Comparison of ENCODE assay signal across 20 cellular contexts in the genomic region with DNA sequence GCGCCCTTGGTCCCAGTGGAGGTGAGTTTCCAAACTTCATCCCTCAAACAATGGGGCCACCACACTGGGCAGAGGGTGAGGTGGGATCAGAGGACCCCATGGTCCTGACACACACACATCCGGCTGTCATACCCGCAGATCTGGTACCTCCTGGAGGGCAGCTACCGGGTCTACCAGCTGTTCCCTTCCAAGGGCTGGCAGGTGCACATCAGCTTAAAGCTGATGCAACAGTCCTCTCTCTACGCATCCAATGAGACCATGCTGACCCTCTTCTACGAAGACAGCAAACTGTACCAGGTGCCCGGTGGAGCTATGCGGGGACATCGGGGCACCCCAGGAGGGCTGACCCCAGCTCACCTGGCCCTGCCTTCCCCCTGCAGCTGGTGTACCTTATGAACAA. TPM values are rescaled to one million over a fixed set of nuclear protein-coding genes. Genes with fewer than 3 reads are reported as not detected.
DNase-seq lines count a peak whose midpoint lies in the region; ATAC-seq and TF ChIP-seq lines count a peak whose summit lies in the region.
"Had no signal": no experiment of that assay in that cellular context is flagged by ENCODE, and none has a peak within 500 bp of the region (broad histone marks: within the 10 kb centered on the region; RNA-seq: fewer than 3 reads in every experiment).

No MANE protein-coding gene starts in this region.

- H3K4me3 Mint-ChIP-seq in activated T-cell treated with anti-CD3 and anti-CD28 coated beads, Interleukin-2, amount 50 U/mL, for 72 hours: peak overlapping the region; percentile 86 to 93
- H3K4me3 Mint-ChIP-seq in chondrocyte (ENCODE audit: unreplicated experiment): peak overlapping the region; percentile 78
- H3K4me3 Mint-ChIP-seq in osteocyte (ENCODE audit: unreplicated experiment): peak overlapping the region; percentile 78

- H3K27ac Mint-ChIP-seq in activated T-cell treated with anti-CD3 and anti-CD28 coated beads, Interleukin-2, amount 50 U/mL, for 72 hours: no peak overlapping the region
- H3K27ac Mint-ChIP-seq in chondrocyte (ENCODE audit: unreplicated experiment) (no peak overlapping the region), osteocyte (ENCODE audit: unreplicated experiment) (no peak overlapping the region)
- H3K27ac Mint-ChIP-seq: stimulated activated naive CD8-positive, alpha-beta T cell treated with anti-CD3 and anti-CD28 coated beads, Interleukin-15, Interleukin-2, amounts not matched to agents 100 ng/mL and 50 ng/mL, for 24 hours had no signal

- H3K27me3 Mint-ChIP-seq in activated T-cell treated with anti-CD3 and anti-CD28 coated beads, Interleukin-2, amount 50 U/mL, for 72 hours (ENCODE audit: low read depth): peaks cover 23% of the 10 kb centered on the region
- H3K27me3 Mint-ChIP-seq in chondrocyte (ENCODE audit: low read depth) (peaks cover 36% of the 10 kb centered on the region), osteocyte (ENCODE audit: unreplicated experiment) (peaks cover 38% of the 10 kb centered on the region)

- ATAC-seq in activated T-cell treated with anti-CD3 and anti-CD28 coated beads, Interleukin-2, amount 50 U/mL, for 72 hours (replicated peaks in 1 of 2): no peak
- no peak for ATAC-seq in HG02571 (IDR thresholded peaks at IDR 0.05; ENCODE audit: unreplicated experiment)
- ATAC-seq: PC-3 had no signal

- DNase-seq in activated T-cell treated with anti-CD3 and anti-CD28 coated beads, Interleukin-2, amount 50 U/mL, for 72 hours: peak in 1 of 2 donors; percentile 26
- DNase-seq in activated T-cell treated with anti-CD3 and anti-CD28 coated beads, Interleukin-2, amount 50 U/mL, for 1 hour: no peak
- DNase-seq in NCI-H146 (lab: John Stamatoyannopoulos, UW) (peak; percentile 71), chondrocyte (ENCODE audit: low spot score) (no peak), osteocyte (ENCODE audit: extremely low spot score, unreplicated experiment) (no peak), SKM-1 (lab: John Stamatoyannopoulos, UW; ENCODE audit: unreplicated experiment) (no peak), NCI-H1105 treated with DMSO at 0.1 percent for 48 hours (lab: John Stamatoyannopoulos, UW) (no peak)
- DNase-seq: activated T-cell treated with anti-CD3 and anti-CD28 coated beads for 4 hours, aorta, cortex of kidney, esophagus squamous epithelium, head of caudate nucleus, IMR-90, islet precursor cell, NCI-H1092 treated with DMSO at 0.1 percent for 48 hours, PC-3, spleen had no signal

- peaks cover 23% of the 10 kb centered on the region for H3K4me1 Mint-ChIP-seq in activated T-cell treated with anti-CD3 and anti-CD28 coated beads, Interleukin-2, amount 50 U/mL, for 72 hours (ENCODE audit: low read depth)
- peaks cover 11% of the 10 kb centered on the region for H3K4me1 Mint-ChIP-seq in chondrocyte (ENCODE audit: low read depth)
- H3K4me1 Mint-ChIP-seq in osteocyte (ENCODE audit: unreplicated experiment): peaks cover 11% of the 10 kb centered on the region

- TF ChIP-seq CTCF in chondrocyte (IDR thresholded peaks at IDR 0.05) (no peak), osteocyte (IDR thresholded peaks at IDR 0.05) (no peak)

- no peaks in the 10 kb centered on the region for H3K9me3 Mint-ChIP-seq in activated T-cell treated with anti-CD3 and anti-CD28 coated beads, Interleukin-2, amount 50 U/mL, for 72 hours
- H3K9me3 Mint-ChIP-seq in chondrocyte (ENCODE audit: low read depth) (no peaks in the 10 kb centered on the region), osteocyte (ENCODE audit: unreplicated experiment) (no peaks in the 10 kb centered on the region)
- H3K9me3 Mint-ChIP-seq: stimulated activated naive CD8-positive, alpha-beta T cell treated with anti-CD3 and anti-CD28 coated beads, Interleukin-15, Interleukin-2, amounts not matched to agents 100 ng/mL and 50 ng/mL, for 24 hours had no signal

- no peaks in the 10 kb centered on the region for H3K36me3 Mint-ChIP-seq in activated T-cell treated with anti-CD3 and anti-CD28 coated beads, Interleukin-2, amount 50 U/mL, for 72 hours (ENCODE audit: insufficient read depth in 2 of 2)
- H3K36me3 Mint-ChIP-seq in chondrocyte (ENCODE audit: low read depth) (no peaks in the 10 kb centered on the region), osteocyte (ENCODE audit: unreplicated experiment) (no peaks in the 10 kb centered on the region)

RNA-seq across cellular contexts. Expression of a gene that starts 14.0 kb away (rescaled TPM):
- total RNA-seq in activated T-cell treated with anti-CD3 and anti-CD28 coated beads, Interleukin-2, amount 50 U/mL, for 72 hours: 100 to 1,000 TPM; 136 to 168 TPM
- 181 to 197 TPM (median 197 TPM) in 3 replicates for total RNA-seq in chondrocyte
- total RNA-seq in osteocyte: 162 and 166 TPM in 2 replicates

RNA-seq across cellular contexts. Expression of a gene that starts 24.7 kb away (rescaled TPM):
- total RNA-seq in activated T-cell treated with anti-CD3 and anti-CD28 coated beads, Interleukin-2, amount 50 U/mL, for 72 hours: 1 to 10 TPM; 6.4 to 6.7 TPM
- total RNA-seq in chondrocyte (3.9 to 7.6 TPM (median 5.3 TPM) in 3 replicates), osteocyte (6.8 and 7.2 TPM in 2 replicates)

RNA-seq across cellular contexts. Expression of a gene that starts 27.5 kb away (rescaled TPM):
- total RNA-seq in activated T-cell treated with anti-CD3 and anti-CD28 coated beads, Interleukin-2, amount 50 U/mL, for 72 hours: 1 to 10 TPM in 1 of 2 donors, under 1 TPM in 1; 0.43 to 1.4 TPM
- total RNA-seq in chondrocyte (0.80 to 1.8 TPM (median 1.5 TPM) in 3 replicates), osteocyte (2.1 and 2.3 TPM in 2 replicates)
- total RNA-seq: spleen, urinary bladder had no signal

RNA-seq across cellular contexts. Expression of a gene that starts 28.1 kb away (rescaled TPM):
- 1 to 10 TPM; 1.7 to 4.2 TPM for total RNA-seq in activated T-cell treated with anti-CD3 and anti-CD28 coated beads, Interleukin-2, amount 50 U/mL, for 72 hours
- 3.2 to 4.6 TPM (median 4.6 TPM) in 3 replicates for total RNA-seq in chondrocyte
- 5.9 and 6.0 TPM in 2 replicates for total RNA-seq in osteocyte

RNA-seq across cellular contexts. Expression of a gene that starts 40.7 kb away (rescaled TPM):
- total RNA-seq in activated T-cell treated with anti-CD3 and anti-CD28 coated beads, Interleukin-2, amount 50 U/mL, for 72 hours: 10 to 100 TPM; 10.2 to 10.3 TPM
- total RNA-seq in chondrocyte (22.0 to 30.9 TPM (median 29.2 TPM) in 3 replicates), osteocyte (11.9 and 13.0 TPM in 2 replicates)
